1 cellular context compared by ENCODE assay signal in genomic region chr3:136861890-136862610, GRCh38.
TF ChIP-seq lines count a peak whose summit lies in the region.

TSS of gene NCK1 (plus strand) at chr3:136862208. CDS start at chr3:136928002, 65,794 bp downstream.

TF ChIP-seq in K562, 482 proteins besides CTCF, POLR2A, EP300 and RAD21 (continued from another document):
- TF ChIP-seq KDM2B (CRISPR knock-in tag; IDR thresholded peaks at IDR 0.05): 0 out of 2 replicates have a peak, but pooled peaks have one; percentile 13
- peak; percentile 36 for TF ChIP-seq TAF1 (IDR thresholded peaks at IDR 0.05; ENCODE audit: control insufficient read depth, extremely low read depth, insufficient read depth, low read length, severe bottlenecking)
- TF ChIP-seq POLR2AphosphoS5 (IDR thresholded peaks at IDR 0.05; ENCODE audit: control insufficient read depth, insufficient read depth, low read depth, low read length): peak; percentile 46; the same call in 1 of the 2 replicates
- no peak for TF ChIP-seq CBFA2T2 (conservative IDR thresholded peaks at IDR 0.05)
- TF ChIP-seq PTBP1 (IDR thresholded peaks at IDR 0.05; ENCODE audit: low read depth, low read length): 0 out of 2 replicates have a peak, but pooled peaks have one; percentile 28
- TF ChIP-seq RCOR1 (IDR thresholded peaks at IDR 0.05; ENCODE audit: borderline replicate concordance in 1 of 2, low read depth in 2 of 2, low read length in 2 of 2): no peak
- no peak for TF ChIP-seq ESRRA (IDR thresholded peaks at IDR 0.05; ENCODE audit: borderline replicate concordance, low read depth)
- no peak for TF ChIP-seq ZNF165 (CRISPR knock-in tag; IDR thresholded peaks at IDR 0.05; ENCODE audit: borderline replicate concordance)
- peak; percentile 71; the same call in 1 of the 2 replicates for TF ChIP-seq ETV5 (CRISPR knock-in tag; IDR thresholded peaks at IDR 0.05; ENCODE audit: low read depth)
- peak; percentile 74 to 78 for TF ChIP-seq MAZ (CRISPR knock-in tag; conservative IDR thresholded peaks at IDR 0.05 in 1 of 2, IDR thresholded peaks at IDR 0.05 in 1 of 2)
- no peak for TF ChIP-seq ZNF436 (CRISPR knock-in tag; IDR thresholded peaks at IDR 0.05)
- TF ChIP-seq TOE1 (IDR thresholded peaks at IDR 0.05; ENCODE audit: borderline replicate concordance): 0 out of 2 replicates have a peak, but pooled peaks have one; percentile 26
- no peak for TF ChIP-seq TOE1 (CRISPR knock-in tag; IDR thresholded peaks at IDR 0.05; ENCODE audit: borderline replicate concordance, low read depth)
- TF ChIP-seq SMARCB1 (IDR thresholded peaks at IDR 0.05; ENCODE audit: insufficient read length, low read depth): no peak
- no peak for TF ChIP-seq ZNF583 (CRISPR knock-in tag; IDR thresholded peaks at IDR 0.05)
- no peak for TF ChIP-seq RUNX1 (IDR thresholded peaks at IDR 0.05; ENCODE audit: low read depth)
- TF ChIP-seq TAF9B (IDR thresholded peaks at IDR 0.05; ENCODE audit: partially characterized antibody): peak; percentile 24
- TF ChIP-seq ELF2 (CRISPR knock-in tag; IDR thresholded peaks at IDR 0.05): no peak
- 0 out of 4 replicates have a peak, but pooled peaks of 1 of the 2 experiments have one; percentile 12 for TF ChIP-seq UBTF (IDR thresholded peaks at IDR 0.05; ENCODE audit: borderline replicate concordance in 1 of 2, low read depth in 2 of 2, low read length in 2 of 2)
- TF ChIP-seq ZNF311 (CRISPR knock-in tag; IDR thresholded peaks at IDR 0.05): no peak
- no peak for TF ChIP-seq COPS2 (conservative IDR thresholded peaks at IDR 0.05)
- TF ChIP-seq PHF8 (IDR thresholded peaks at IDR 0.05; ENCODE audit: borderline replicate concordance, low read length): peak; percentile 88; the same call in 1 of the 2 replicates
- no peak for TF ChIP-seq PRMT5 (CRISPR knock-in tag; IDR thresholded peaks at IDR 0.05)
- peak in 1 of 2 experiments; percentile 43; a peak in 1 of 4 replicates for TF ChIP-seq KDM4B (IDR thresholded peaks at IDR 0.05; ENCODE audit: borderline replicate concordance in 2 of 2, low read depth in 1 of 2)
- TF ChIP-seq HMGXB4 (CRISPR knock-in tag; IDR thresholded peaks at IDR 0.05): 0 out of 2 replicates have a peak, but pooled peaks have one; percentile 25
- peak; percentile 52 for TF ChIP-seq NFYB (IDR thresholded peaks at IDR 0.05; ENCODE audit: extremely low read depth, insufficient read length)
- TF ChIP-seq ZBTB33 (CRISPR knock-in tag; IDR thresholded peaks at IDR 0.05): 0 out of 2 replicates have a peak, but pooled peaks have one; percentile 9
- peak; percentile 83; the same call in 1 of the 2 replicates for TF ChIP-seq THAP12 (CRISPR knock-in tag; IDR thresholded peaks at IDR 0.05)
- TF ChIP-seq NR2C2 (CRISPR knock-in tag; IDR thresholded peaks at IDR 0.05): no peak
- TF ChIP-seq NR2C2 (tag; IDR thresholded peaks at IDR 0.05): peak; percentile 41
- TF ChIP-seq TRIM28 (IDR thresholded peaks at IDR 0.05): no peak
- no peak for TF ChIP-seq SNIP1 (IDR thresholded peaks at IDR 0.05; ENCODE audit: low read depth)
- no peak for TF ChIP-seq SMARCC2 (IDR thresholded peaks at IDR 0.05; ENCODE audit: low read depth)
- no peak for TF ChIP-seq BCOR (IDR thresholded peaks at IDR 0.05)
- 0 out of 2 replicates have a peak, but pooled peaks have one; percentile 60 for TF ChIP-seq POLR2H (tag; IDR thresholded peaks at IDR 0.05; ENCODE audit: low read depth)
- TF ChIP-seq ZFX (CRISPR knock-in tag; IDR thresholded peaks at IDR 0.05): peak; percentile 93
- no peak for TF ChIP-seq NELFE (IDR thresholded peaks at IDR 0.05; ENCODE audit: insufficient read depth, insufficient read length)
- no peak for TF ChIP-seq ZNF512 (tag; IDR thresholded peaks at IDR 0.05)
- TF ChIP-seq PHF21A (IDR thresholded peaks at IDR 0.05; ENCODE audit: borderline replicate concordance, low read depth): no peak
- no peak for TF ChIP-seq ARID3A (IDR thresholded peaks at IDR 0.05; ENCODE audit: borderline replicate concordance, low read depth, low read length)
- TF ChIP-seq HINFP (tag; conservative IDR thresholded peaks at IDR 0.05; ENCODE audit: low read depth): no peak
- peak; percentile 95 for TF ChIP-seq CXXC5 (CRISPR knock-in tag; IDR thresholded peaks at IDR 0.05)
- no peak for TF ChIP-seq ZNF24 (IDR thresholded peaks at IDR 0.05)
- no peak for TF ChIP-seq SAFB (IDR thresholded peaks at IDR 0.05; ENCODE audit: borderline replicate concordance, low read depth, low read length)
- no peak for TF ChIP-seq ZNF699 (CRISPR knock-in tag; IDR thresholded peaks at IDR 0.05; ENCODE audit: insufficient replicate concordance)
- no peak for TF ChIP-seq BDP1 (IDR thresholded peaks at IDR 0.05; ENCODE audit: insufficient read depth, insufficient read length)
- TF ChIP-seq ZNF639 (CRISPR knock-in tag; conservative IDR thresholded peaks at IDR 0.05 in 1 of 2, IDR thresholded peaks at IDR 0.05 in 1 of 2): no peak
- TF ChIP-seq MAFG (tag; conservative IDR thresholded peaks at IDR 0.05): no peak
- TF ChIP-seq STAG1 (CRISPR knock-in tag; IDR thresholded peaks at IDR 0.05; ENCODE audit: borderline replicate concordance): no peak
- TF ChIP-seq ZNF316 (IDR thresholded peaks at IDR 0.05): no peak
- no peak for TF ChIP-seq ZNF143 (CRISPR knock-in tag; IDR thresholded peaks at IDR 0.05)
